In genomic region chr1:12088607-12089006, GRCh38 we compare ENCODE assay signal across 11 cellular contexts. TPM values are rescaled to one million over a fixed set of nuclear protein-coding genes. Genes with fewer than 3 reads are reported as not detected.
DNase-seq lines count a peak whose midpoint lies in the region; ATAC-seq, FAIRE-seq and TF ChIP-seq lines count a peak whose summit lies in the region.
"Had no signal": no experiment of that assay in that cellular context is flagged by ENCODE, and none has a peak within 500 bp of the region (broad histone marks: within the 10 kb centered on the region; RNA-seq: fewer than 3 reads in every experiment).

No MANE protein-coding gene starts in this region.

- no peaks in the 10 kb centered on the region for H3K27me3 Mint-ChIP-seq in T-helper 2 cell treated with Interferon-gamma antibody and Interleukin-4, amounts not matched to agents 5 μg/mL and 100 μg/mL, for 36 hours (ENCODE audit: low read depth)
- H3K27me3 Mint-ChIP-seq in activated T-helper 2 cell treated with anti-CD3 and anti-CD28 coated beads, Interferon-gamma antibody, Interleukin-2, Interleukin-4, amounts not matched to agents 10 μg/mL and 5 μg/mL and 100 μg/mL, durations not matched to agents 14 hours and 24 hours and 36 hours (ENCODE audit: low read depth), result no peaks in the 10 kb centered on the region
- H3K27me3 Mint-ChIP-seq in natural killer cell treated with Interleukin-12 subunit alpha and Interleukin-12 subunit beta and Interleukin-15 and Interleukin-18, amount 100 ng/mL, for 72 hours, result no peaks in the 10 kb centered on the region

- peak; percentile 89 for FAIRE-seq in GM12891 (lab: Jason Lieb, UNC)
- FAIRE-seq: bronchial epithelial cell had no signal

- H3K36me3 Mint-ChIP-seq in T-helper 2 cell treated with Interferon-gamma antibody and Interleukin-4, amounts not matched to agents 5 μg/mL and 100 μg/mL, for 36 hours (ENCODE audit: low read depth), result peaks cover 61% of the 10 kb centered on the region
- peaks cover 84% of the 10 kb centered on the region for H3K36me3 Mint-ChIP-seq in activated T-helper 2 cell treated with anti-CD3 and anti-CD28 coated beads, Interferon-gamma antibody, Interleukin-2, Interleukin-4, amounts not matched to agents 10 μg/mL and 5 μg/mL and 100 μg/mL, durations not matched to agents 14 hours and 24 hours and 36 hours (ENCODE audit: low read depth)
- H3K36me3 Mint-ChIP-seq in natural killer cell treated with Interleukin-12 subunit alpha and Interleukin-12 subunit beta and Interleukin-15 and Interleukin-18, amount 100 ng/mL, for 72 hours, result peaks cover 12% of the 10 kb centered on the region

- TF ChIP-seq POLR2A in GM12891 (IDR thresholded peaks at IDR 0.05; ENCODE audit: low read depth, low read length), result no peak

- H3K9me3 Mint-ChIP-seq in T-helper 2 cell treated with Interferon-gamma antibody and Interleukin-4, amounts not matched to agents 5 μg/mL and 100 μg/mL, for 36 hours, result peaks cover 12% of the 10 kb centered on the region
- H3K9me3 Mint-ChIP-seq in activated T-helper 2 cell treated with anti-CD3 and anti-CD28 coated beads, Interferon-gamma antibody, Interleukin-2, Interleukin-4, amounts not matched to agents 10 μg/mL and 5 μg/mL and 100 μg/mL, durations not matched to agents 14 hours and 24 hours and 36 hours, result peaks cover 36% of the 10 kb centered on the region
- H3K9me3 Mint-ChIP-seq in natural killer cell treated with Interleukin-12 subunit alpha and Interleukin-12 subunit beta and Interleukin-15 and Interleukin-18, amount 100 ng/mL, for 72 hours, result peaks cover 4% of the 10 kb centered on the region

- peak overlapping the region; percentile 90 for H3K27ac Mint-ChIP-seq in T-helper 2 cell treated with Interferon-gamma antibody and Interleukin-4, amounts not matched to agents 5 μg/mL and 100 μg/mL, for 36 hours
- H3K27ac Mint-ChIP-seq in activated T-helper 2 cell treated with anti-CD3 and anti-CD28 coated beads, Interferon-gamma antibody, Interleukin-2, Interleukin-4, amounts not matched to agents 10 μg/mL and 5 μg/mL and 100 μg/mL, durations not matched to agents 14 hours and 24 hours and 36 hours, result peak overlapping the region; percentile 97
- H3K27ac Mint-ChIP-seq in natural killer cell treated with Interleukin-12 subunit alpha and Interleukin-12 subunit beta and Interleukin-15 and Interleukin-18, amount 100 ng/mL, for 72 hours, result peak overlapping the region; percentile 99

- intact Hi-C loops in activated T-helper 2 cell treated with anti-CD3 and anti-CD28 coated beads, Interferon-gamma antibody, Interleukin-2, Interleukin-4, amounts not matched to agents 10 μg/mL and 5 μg/mL and 100 μg/mL, durations not matched to agents 14 hours and 24 hours and 36 hours (cut with micrococcal nuclease), result loop anchor here (1.0 kb wide), 1 partner anchor 20 kb away; no protein-coding TSS in a partner anchor
- intact Hi-C loops in sciatic nerve (cut with DNase I), result no loop called here

- H3K4me1 Mint-ChIP-seq in T-helper 2 cell treated with Interferon-gamma antibody and Interleukin-4, amounts not matched to agents 5 μg/mL and 100 μg/mL, for 36 hours (ENCODE audit: low read depth), result peaks cover 42% of the 10 kb centered on the region
- peaks cover 59% of the 10 kb centered on the region for H3K4me1 Mint-ChIP-seq in activated T-helper 2 cell treated with anti-CD3 and anti-CD28 coated beads, Interferon-gamma antibody, Interleukin-2, Interleukin-4, amounts not matched to agents 10 μg/mL and 5 μg/mL and 100 μg/mL, durations not matched to agents 14 hours and 24 hours and 36 hours (ENCODE audit: low read depth)
- peaks cover 54 to 65% of the 10 kb centered on the region in 2 donors for H3K4me1 Mint-ChIP-seq in natural killer cell treated with Interleukin-12 subunit alpha and Interleukin-12 subunit beta and Interleukin-15 and Interleukin-18, amount 100 ng/mL, for 72 hours (ENCODE audit: low read depth in 2 of 2)

- peak overlapping the region; percentile 76 for H3K4me3 Mint-ChIP-seq in T-helper 2 cell treated with Interferon-gamma antibody and Interleukin-4, amounts not matched to agents 5 μg/mL and 100 μg/mL, for 36 hours
- peak overlapping the region; percentile 70 for H3K4me3 Mint-ChIP-seq in activated T-helper 2 cell treated with anti-CD3 and anti-CD28 coated beads, Interferon-gamma antibody, Interleukin-2, Interleukin-4, amounts not matched to agents 10 μg/mL and 5 μg/mL and 100 μg/mL, durations not matched to agents 14 hours and 24 hours and 36 hours (ENCODE audit: low read depth)
- H3K4me3 Mint-ChIP-seq in natural killer cell treated with Interleukin-12 subunit alpha and Interleukin-12 subunit beta and Interleukin-15 and Interleukin-18, amount 100 ng/mL, for 72 hours, result peak overlapping the region; percentile 81

- ATAC-seq in natural killer cell treated with Interleukin-12 subunit alpha and Interleukin-12 subunit beta and Interleukin-15 and Interleukin-18, amount 100 ng/mL, for 72 hours, result peak; percentile 65 to 66
- ATAC-seq in GM21526 (IDR thresholded peaks at IDR 0.05; ENCODE audit: low FRiP score, unreplicated experiment) (no peak), HG03025 (IDR thresholded peaks at IDR 0.05; ENCODE audit: low FRiP score, unreplicated experiment) (no peak), HG02678 (IDR thresholded peaks at IDR 0.05; ENCODE audit: unreplicated experiment) (no peak), sciatic nerve (no peak)
- ATAC-seq: left lung had no signal

- DNase-seq in GM12891 (ENCODE audit: insufficient read length, low spot score) (no peak), sciatic nerve (ENCODE audit: low spot score) (no peak)
- peak; percentile 29 for DNase-seq in T-helper 2 cell treated with Interferon-gamma antibody and Interleukin-4, amounts not matched to agents 5 μg/mL and 100 μg/mL, for 36 hours (ENCODE audit: low spot score)
- peak; percentile 38 for DNase-seq in activated T-helper 2 cell treated with anti-CD3 and anti-CD28 coated beads, Interferon-gamma antibody, Interleukin-2, Interleukin-4, amounts not matched to agents 10 μg/mL and 5 μg/mL and 100 μg/mL, durations not matched to agents 14 hours and 24 hours and 36 hours (ENCODE audit: low spot score)
- peak; percentile 82 for DNase-seq in natural killer cell treated with Interleukin-12 subunit alpha and Interleukin-12 subunit beta and Interleukin-15 and Interleukin-18, amount 100 ng/mL, for 72 hours (ENCODE audit: low spot score)
- DNase-seq: Calu3, left lung had no signal

TF ChIP-seq in GM12891, 5 proteins besides CTCF, POLR2A, EP300 and RAD21:
- TF ChIP-seq PAX5 (IDR thresholded peaks at IDR 0.05; ENCODE audit: insufficient read depth, low read length, severe bottlenecking) (no peak), POLR2AphosphoS5 (IDR thresholded peaks at IDR 0.05; ENCODE audit: low read depth, low read length) (0 out of 2 replicates have a peak, but pooled peaks have one; percentile 46)

RNA-seq across cellular contexts. Expression of gene TNFRSF8, which starts 25.5 kb away (rescaled TPM):
- 54.1 TPM for polyA plus RNA-seq in GM12891 (2012; ENCODE audit: low read depth, missing spikeins)
- 65.0 and 65.5 TPM in 2 replicates for total RNA-seq in activated T-helper 2 cell treated with anti-CD3 and anti-CD28 coated beads, Interferon-gamma antibody, Interleukin-2, Interleukin-4, amounts not matched to agents 10 μg/mL and 5 μg/mL and 100 μg/mL, durations not matched to agents 14 hours and 24 hours and 36 hours
- 10 to 100 TPM; 16.3 to 77.3 TPM for total RNA-seq in natural killer cell treated with Interleukin-12 subunit alpha and Interleukin-12 subunit beta and Interleukin-15 and Interleukin-18, amount 100 ng/mL, for 72 hours
- total RNA-seq in sciatic nerve, result 5.2 TPM
- total RNA-seq: bronchial epithelial cell, Calu3 had no signal

Comparison
In these comparisons a context has a peak if more than half of its experiments do, and no peak if none do; other contexts are left out.
1. DNase-seq: peak in T-helper 2 cell treated with Interferon-gamma antibody and Interleukin-4, amounts not matched to agents 5 μg/mL and 100 μg/mL, for 36 hours (single experiment), activated T-helper 2 cell treated with anti-CD3 and anti-CD28 coated beads, Interferon-gamma antibody, Interleukin-2, Interleukin-4, amounts not matched to agents 10 μg/mL and 5 μg/mL and 100 μg/mL, durations not matched to agents 14 hours and 24 hours and 36 hours (single experiment) and natural killer cell treated with Interleukin-12 subunit alpha and Interleukin-12 subunit beta and Interleukin-15 and Interleukin-18, amount 100 ng/mL, for 72 hours (single experiment); none in GM12891 (single experiment) and sciatic nerve (single experiment).
2. ATAC-seq: peak in natural killer cell treated with Interleukin-12 subunit alpha and Interleukin-12 subunit beta and Interleukin-15 and Interleukin-18, amount 100 ng/mL, for 72 hours (2 of 2); none in GM21526 (single experiment), HG03025 (single experiment), HG02678 (single experiment) and sciatic nerve (single experiment).
3. Peak in every context shown above with its lines, with median percentiles within 50 percentile points of each other: H3K27ac Mint-ChIP-seq and H3K4me3 Mint-ChIP-seq.